2 cellular contexts compared by ENCODE assay signal in the genomic region with DNA sequence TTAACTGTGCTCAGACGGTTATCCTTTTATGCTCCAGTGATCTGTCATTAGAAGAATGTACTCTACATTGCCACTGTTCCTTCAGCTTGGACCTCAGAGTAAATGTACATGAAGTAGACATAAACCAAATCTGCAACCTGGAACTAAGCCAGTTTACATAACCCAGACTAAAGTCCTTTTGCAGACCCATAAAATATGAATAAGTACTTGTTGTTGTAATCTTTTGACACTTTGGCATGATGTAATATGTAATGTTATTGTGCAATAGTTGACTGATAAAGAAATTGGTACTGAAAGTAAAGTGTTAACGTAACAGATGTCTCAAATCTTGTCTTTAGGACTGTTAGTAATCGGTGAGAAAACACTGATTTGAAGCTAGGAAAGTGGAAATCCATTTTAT.
A peak's percentile ranks its signal among the peaks of the same experiment; 100 is the strongest.
TF ChIP-seq lines count a peak whose summit lies in the region.

No MANE protein-coding gene starts in this region.

TF ChIP-seq in IMR-90, 13 proteins besides CTCF, POLR2A, EP300 and RAD21:
- TF ChIP-seq NFE2L2 (IDR thresholded peaks at IDR 0.05; ENCODE audit: low read depth, low read length) (no peak), CEBPB (IDR thresholded peaks at IDR 0.05; ENCODE audit: low read depth, low read length) (peak; percentile 88), MXI1 (IDR thresholded peaks at IDR 0.05; ENCODE audit: borderline replicate concordance, low read depth, low read length) (no peak), BHLHE40 (IDR thresholded peaks at IDR 0.05; ENCODE audit: low read depth, low read length) (no peak), RFX5 (IDR thresholded peaks at IDR 0.05; ENCODE audit: low read depth, low read length) (no peak), SMC3 (IDR thresholded peaks at IDR 0.05; ENCODE audit: low read depth, low read length) (no peak), MAFK (IDR thresholded peaks at IDR 0.05; ENCODE audit: low read depth, low read length) (no peak), FOS (IDR thresholded peaks at IDR 0.05; ENCODE audit: low read depth, low read length) (no peak), RCOR1 (IDR thresholded peaks at IDR 0.05; ENCODE audit: insufficient replicate concordance, low read length) (no peak)

TF ChIP-seq in GM23338, 12 proteins besides CTCF, POLR2A, EP300 and RAD21:
- TF ChIP-seq EZH2 (IDR thresholded peaks at IDR 0.05; ENCODE audit: low read depth, unreplicated experiment) (no peak), ZNF331 (CRISPR knock-in tag; IDR thresholded peaks at IDR 0.05; ENCODE audit: low read depth) (no peak), EZH2phosphoT487 (IDR thresholded peaks at IDR 0.05; ENCODE audit: unreplicated experiment) (no peak), POLR2AphosphoS5 (IDR thresholded peaks at IDR 0.05; ENCODE audit: low read depth) (no peak), ZNF114 (CRISPR knock-in tag; IDR thresholded peaks at IDR 0.05) (no peak), NANOG (IDR thresholded peaks at IDR 0.05; ENCODE audit: borderline replicate concordance) (no peak), CREB1 (CRISPR knock-in tag; IDR thresholded peaks at IDR 0.05; ENCODE audit: low read depth) (no peak), STAT1 (IDR thresholded peaks at IDR 0.05; ENCODE audit: unreplicated experiment) (no peak), JUNB (IDR thresholded peaks at IDR 0.05; ENCODE audit: unreplicated experiment) (no peak)
- TF ChIP-seq, protein P1, sequence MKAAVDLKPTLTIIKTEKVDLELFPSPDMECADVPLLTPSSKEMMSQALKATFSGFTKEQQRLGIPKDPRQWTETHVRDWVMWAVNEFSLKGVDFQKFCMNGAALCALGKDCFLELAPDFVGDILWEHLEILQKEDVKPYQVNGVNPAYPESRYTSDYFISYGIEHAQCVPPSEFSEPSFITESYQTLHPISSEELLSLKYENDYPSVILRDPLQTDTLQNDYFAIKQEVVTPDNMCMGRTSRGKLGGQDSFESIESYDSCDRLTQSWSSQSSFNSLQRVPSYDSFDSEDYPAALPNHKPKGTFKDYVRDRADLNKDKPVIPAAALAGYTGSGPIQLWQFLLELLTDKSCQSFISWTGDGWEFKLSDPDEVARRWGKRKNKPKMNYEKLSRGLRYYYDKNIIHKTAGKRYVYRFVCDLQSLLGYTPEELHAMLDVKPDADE (IDR thresholded peaks at IDR 0.05): no peak
- TF ChIP-seq, protein P2, sequence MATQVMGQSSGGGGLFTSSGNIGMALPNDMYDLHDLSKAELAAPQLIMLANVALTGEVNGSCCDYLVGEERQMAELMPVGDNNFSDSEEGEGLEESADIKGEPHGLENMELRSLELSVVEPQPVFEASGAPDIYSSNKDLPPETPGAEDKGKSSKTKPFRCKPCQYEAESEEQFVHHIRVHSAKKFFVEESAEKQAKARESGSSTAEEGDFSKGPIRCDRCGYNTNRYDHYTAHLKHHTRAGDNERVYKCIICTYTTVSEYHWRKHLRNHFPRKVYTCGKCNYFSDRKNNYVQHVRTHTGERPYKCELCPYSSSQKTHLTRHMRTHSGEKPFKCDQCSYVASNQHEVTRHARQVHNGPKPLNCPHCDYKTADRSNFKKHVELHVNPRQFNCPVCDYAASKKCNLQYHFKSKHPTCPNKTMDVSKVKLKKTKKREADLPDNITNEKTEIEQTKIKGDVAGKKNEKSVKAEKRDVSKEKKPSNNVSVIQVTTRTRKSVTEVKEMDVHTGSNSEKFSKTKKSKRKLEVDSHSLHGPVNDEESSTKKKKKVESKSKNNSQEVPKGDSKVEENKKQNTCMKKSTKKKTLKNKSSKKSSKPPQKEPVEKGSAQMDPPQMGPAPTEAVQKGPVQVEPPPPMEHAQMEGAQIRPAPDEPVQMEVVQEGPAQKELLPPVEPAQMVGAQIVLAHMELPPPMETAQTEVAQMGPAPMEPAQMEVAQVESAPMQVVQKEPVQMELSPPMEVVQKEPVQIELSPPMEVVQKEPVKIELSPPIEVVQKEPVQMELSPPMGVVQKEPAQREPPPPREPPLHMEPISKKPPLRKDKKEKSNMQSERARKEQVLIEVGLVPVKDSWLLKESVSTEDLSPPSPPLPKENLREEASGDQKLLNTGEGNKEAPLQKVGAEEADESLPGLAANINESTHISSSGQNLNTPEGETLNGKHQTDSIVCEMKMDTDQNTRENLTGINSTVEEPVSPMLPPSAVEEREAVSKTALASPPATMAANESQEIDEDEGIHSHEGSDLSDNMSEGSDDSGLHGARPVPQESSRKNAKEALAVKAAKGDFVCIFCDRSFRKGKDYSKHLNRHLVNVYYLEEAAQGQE (IDR thresholded peaks at IDR 0.05; ENCODE audit: unreplicated experiment): no peak
- TF ChIP-seq, protein P3, sequence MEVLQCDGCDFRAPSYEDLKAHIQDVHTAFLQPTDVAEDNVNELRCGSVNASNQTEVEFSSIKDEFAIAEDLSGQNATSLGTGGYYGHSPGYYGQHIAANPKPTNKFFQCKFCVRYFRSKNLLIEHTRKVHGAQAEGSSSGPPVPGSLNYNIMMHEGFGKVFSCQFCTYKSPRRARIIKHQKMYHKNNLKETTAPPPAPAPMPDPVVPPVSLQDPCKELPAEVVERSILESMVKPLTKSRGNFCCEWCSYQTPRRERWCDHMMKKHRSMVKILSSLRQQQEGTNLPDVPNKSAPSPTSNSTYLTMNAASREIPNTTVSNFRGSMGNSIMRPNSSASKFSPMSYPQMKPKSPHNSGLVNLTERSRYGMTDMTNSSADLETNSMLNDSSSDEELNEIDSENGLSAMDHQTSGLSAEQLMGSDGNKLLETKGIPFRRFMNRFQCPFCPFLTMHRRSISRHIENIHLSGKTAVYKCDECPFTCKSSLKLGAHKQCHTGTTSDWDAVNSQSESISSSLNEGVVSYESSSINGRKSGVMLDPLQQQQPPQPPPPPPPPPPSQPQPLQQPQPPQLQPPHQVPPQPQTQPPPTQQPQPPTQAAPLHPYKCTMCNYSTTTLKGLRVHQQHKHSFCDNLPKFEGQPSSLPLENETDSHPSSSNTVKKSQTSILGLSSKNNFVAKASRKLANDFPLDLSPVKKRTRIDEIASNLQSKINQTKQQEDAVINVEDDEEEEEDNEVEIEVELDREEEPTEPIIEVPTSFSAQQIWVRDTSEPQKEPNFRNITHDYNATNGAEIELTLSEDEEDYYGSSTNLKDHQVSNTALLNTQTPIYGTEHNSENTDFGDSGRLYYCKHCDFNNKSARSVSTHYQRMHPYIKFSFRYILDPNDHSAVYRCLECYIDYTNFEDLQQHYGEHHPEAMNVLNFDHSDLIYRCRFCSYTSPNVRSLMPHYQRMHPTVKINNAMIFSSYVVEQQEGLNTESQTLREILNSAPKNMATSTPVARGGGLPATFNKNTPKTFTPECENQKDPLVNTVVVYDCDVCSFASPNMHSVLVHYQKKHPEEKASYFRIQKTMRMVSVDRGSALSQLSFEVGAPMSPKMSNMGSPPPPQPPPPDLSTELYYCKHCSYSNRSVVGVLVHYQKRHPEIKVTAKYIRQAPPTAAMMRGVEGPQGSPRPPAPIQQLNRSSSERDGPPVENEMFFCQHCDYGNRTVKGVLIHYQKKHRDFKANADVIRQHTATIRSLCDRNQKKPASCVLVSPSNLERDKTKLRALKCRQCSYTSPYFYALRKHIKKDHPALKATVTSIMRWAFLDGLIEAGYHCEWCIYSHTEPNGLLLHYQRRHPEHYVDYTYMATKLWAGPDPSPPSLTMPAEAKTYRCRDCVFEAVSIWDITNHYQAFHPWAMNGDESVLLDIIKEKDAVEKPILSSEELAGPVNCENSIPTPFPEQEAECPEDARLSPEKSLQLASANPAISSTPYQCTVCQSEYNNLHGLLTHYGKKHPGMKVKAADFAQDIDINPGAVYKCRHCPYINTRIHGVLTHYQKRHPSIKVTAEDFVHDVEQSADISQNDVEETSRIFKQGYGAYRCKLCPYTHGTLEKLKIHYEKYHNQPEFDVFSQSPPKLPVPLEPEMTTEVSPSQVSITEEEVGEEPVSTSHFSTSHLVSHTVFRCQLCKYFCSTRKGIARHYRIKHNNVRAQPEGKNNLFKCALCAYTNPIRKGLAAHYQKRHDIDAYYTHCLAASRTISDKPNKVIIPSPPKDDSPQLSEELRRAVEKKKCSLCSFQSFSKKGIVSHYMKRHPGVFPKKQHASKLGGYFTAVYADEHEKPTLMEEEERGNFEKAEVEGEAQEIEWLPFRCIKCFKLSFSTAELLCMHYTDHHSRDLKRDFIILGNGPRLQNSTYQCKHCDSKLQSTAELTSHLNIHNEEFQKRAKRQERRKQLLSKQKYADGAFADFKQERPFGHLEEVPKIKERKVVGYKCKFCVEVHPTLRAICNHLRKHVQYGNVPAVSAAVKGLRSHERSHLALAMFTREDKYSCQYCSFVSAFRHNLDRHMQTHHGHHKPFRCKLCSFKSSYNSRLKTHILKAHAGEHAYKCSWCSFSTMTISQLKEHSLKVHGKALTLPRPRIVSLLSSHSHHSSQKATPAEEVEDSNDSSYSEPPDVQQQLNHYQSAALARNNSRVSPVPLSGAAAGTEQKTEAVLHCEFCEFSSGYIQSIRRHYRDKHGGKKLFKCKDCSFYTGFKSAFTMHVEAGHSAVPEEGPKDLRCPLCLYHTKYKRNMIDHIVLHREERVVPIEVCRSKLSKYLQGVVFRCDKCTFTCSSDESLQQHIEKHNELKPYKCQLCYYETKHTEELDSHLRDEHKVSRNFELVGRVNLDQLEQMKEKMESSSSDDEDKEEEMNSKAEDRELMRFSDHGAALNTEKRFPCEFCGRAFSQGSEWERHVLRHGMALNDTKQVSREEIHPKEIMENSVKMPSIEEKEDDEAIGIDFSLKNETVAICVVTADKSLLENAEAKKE (CRISPR knock-in tag; IDR thresholded peaks at IDR 0.05): no peak
